ENCODE assay signal across 20 cellular contexts in the genomic region with DNA sequence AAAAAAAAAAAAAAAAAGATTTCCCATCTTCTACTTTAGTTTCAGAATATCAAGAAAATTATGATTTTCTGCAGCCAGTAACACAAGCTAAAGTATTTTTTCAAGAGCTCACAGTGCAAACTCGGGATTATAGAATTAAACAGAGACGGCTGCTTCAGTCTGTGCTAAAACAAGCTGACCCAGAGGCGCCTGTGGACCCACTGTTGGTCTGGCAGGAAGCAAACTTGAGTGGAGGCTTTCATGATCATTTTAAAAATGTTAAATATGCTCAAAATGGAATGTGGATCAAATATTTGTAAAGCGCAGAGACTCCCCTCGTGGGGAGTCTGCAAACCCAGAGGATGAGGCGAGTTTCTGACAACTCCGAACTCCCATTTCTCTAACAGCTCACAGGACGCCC. TPM values are rescaled to one million over a fixed set of nuclear protein-coding genes. Genes with fewer than 3 reads are reported as not detected.
DNase-seq lines count a peak whose midpoint lies in the region; ATAC-seq and TF ChIP-seq lines count a peak whose summit lies in the region.
"Had no signal": no experiment of that assay in that cellular context is flagged by ENCODE, and none has a peak within 500 bp of the region (broad histone marks: within the 10 kb centered on the region; RNA-seq: fewer than 3 reads in every experiment).

No MANE protein-coding gene starts in this region.

- no peak overlapping the region for H2BK120ac ChIP-seq in mesenchymal stem cell (ENCODE audit: low read depth, low read length)

- H3K4me1 ChIP-seq in ectodermal cell (ENCODE audit: control insufficient read depth, insufficient read depth, low read length) (peaks cover 30% of the 10 kb centered on the region), mesenchymal stem cell (ENCODE audit: control insufficient read depth, insufficient read depth, low read depth, low read length) (peaks cover 7% of the 10 kb centered on the region), transverse colon (peaks cover 0 to 33% (median 11%) of the 10 kb centered on the region in 4 donors), mammary epithelial cell (ENCODE audit: insufficient read depth, low read length) (no peaks in the 10 kb centered on the region)
- H3K4me1 ChIP-seq: BLaER1, Peyer's patch had no signal

- H2BK12ac ChIP-seq in mesenchymal stem cell (ENCODE audit: low read length in 2 of 2): no peak overlapping the region

- TF ChIP-seq EP300 in transverse colon (IDR thresholded peaks at IDR 0.05; ENCODE audit: low read depth): no peak

- CTCF ChIA-PET in mammary epithelial cell (lab: Charles Lee; ENCODE audit: low non-redundant PET): no interaction called here

- no peak overlapping the region for H2BK15ac ChIP-seq in mesenchymal stem cell (ENCODE audit: low read depth, poor library complexity, severe bottlenecking)

- 92 to 93% methylated on average over 8 of the region's 8 CpGs for WGBS in ectodermal cell, 2 experiments
- 86% methylated on average over 8 of the region's 8 CpGs for WGBS in mesenchymal stem cell
- WGBS in transverse colon (ENCODE audit: low coverage in 1 of 2), 2 donors: 73 to 80% methylated on average over 5 to 8 of the region's 8 CpGs
- WGBS in mammary epithelial cell (ENCODE audit: low coverage, missing lambda C conversion rate): 58% methylated on average over 8 of the region's 8 CpGs

- no peaks in the 10 kb centered on the region for H3K9me3 ChIP-seq in ectodermal cell (ENCODE audit: control insufficient read depth, low read length)
- H3K9me3 ChIP-seq in mesenchymal stem cell (ENCODE audit: control insufficient read depth, low read length): peaks cover 4% of the 10 kb centered on the region
- H3K9me3 ChIP-seq in transverse colon: peaks cover under 1% of the 10 kb centered on the region in 2 donors
- H3K9me3 ChIP-seq in mammary epithelial cell (replicated peaks; ENCODE audit: insufficient read depth, low read length): no peaks in the 10 kb centered on the region
- H3K9me3 ChIP-seq: Peyer's patch had no signal

- no peaks in the 10 kb centered on the region for H3K79me2 ChIP-seq in mammary epithelial cell (ENCODE audit: insufficient read depth, low read length)

- H3K4ac ChIP-seq in mesenchymal stem cell (ENCODE audit: low read depth in 1 of 2, low read length in 2 of 2): no peak overlapping the region

- H3K9me3 Mint-ChIP-seq in osteocyte (ENCODE audit: unreplicated experiment): no peaks in the 10 kb centered on the region

- H4K20me1 ChIP-seq in mammary epithelial cell (ENCODE audit: insufficient read depth, low read length): no peaks in the 10 kb centered on the region
- H4K20me1 ChIP-seq: BLaER1 had no signal

- TF ChIP-seq CTCF in osteocyte (IDR thresholded peaks at IDR 0.05) (no peak), transverse colon (IDR thresholded peaks at IDR 0.05) (no peak), mammary epithelial cell (conservative IDR thresholded peaks at IDR 0.05 in 1 of 2, IDR thresholded peaks at IDR 0.05 in 1 of 2; ENCODE audit: extremely low read depth in 1 of 2, insufficient read depth in 1 of 2, low read depth in 1 of 2, low read length in 2 of 2) (no peak)

- no peak overlapping the region for H3K18ac ChIP-seq in mesenchymal stem cell (ENCODE audit: low read depth in 1 of 2, low read length in 2 of 2)

- in situ Hi-C loops in transverse colon (cut with MboI; ENCODE audit: low pct_ligation_motif_present in 1 of 4, low pct_unique_long_range_greater_than_20kb in 1 of 4, low sequenced_read_pairs in 3 of 4): loop anchor here in 2 of 4 donors (25.0 kb wide), 2 partner anchors 175 to 200 kb away; no protein-coding TSS in a partner anchor
- in situ Hi-C loops in mammary epithelial cell (cut with MboI; ENCODE audit: low sequenced_read_pairs in 2 of 2): no loop called here

- DNase-seq in mesenchymal stem cell: no peak
- DNase-seq in osteocyte (ENCODE audit: extremely low spot score, unreplicated experiment): no peak
- DNase-seq in transverse colon: no peak
- no peak for DNase-seq in mammary epithelial cell
- no peak for DNase-seq in hepatic stellate cell (ENCODE audit: low spot score)
- DNase-seq: Calu3; CD4-positive, alpha-beta memory T cell; EL; GM23248; HCEC 1CT; Kasumi-1; MG63; NCI-H1048; NCI-H1436 treated with DMSO at 0.1 percent for 48 hours; NCI-H2029; Right ventricle myocardium superior had no signal

- peak overlapping the region; percentile 29 for H3K27ac ChIP-seq in ectodermal cell (ENCODE audit: insufficient read depth, low read depth, low read length, poor library complexity, severe bottlenecking)
- H3K27ac ChIP-seq in mesenchymal stem cell (ENCODE audit: low read length, poor library complexity, severe bottlenecking): no peak overlapping the region
- H3K27ac ChIP-seq in transverse colon: peak overlapping the region; percentile 5 to 64 (median 39)
- H3K27ac ChIP-seq in mammary epithelial cell (ENCODE audit: insufficient read depth, low read depth, low read length): no peak overlapping the region
- H3K27ac ChIP-seq: BLaER1, GM23248 had no signal

- H4K91ac ChIP-seq in mesenchymal stem cell (ENCODE audit: low read length): no peak overlapping the region

- no peak overlapping the region for H4K8ac ChIP-seq in mesenchymal stem cell (ENCODE audit: low read length)

- BruUV-seq in mammary epithelial cell (replicated peaks; lab: Mats Ljungman, UMichigan): no TSS peak

- no peak overlapping the region for H3K23ac ChIP-seq in mesenchymal stem cell (ENCODE audit: low read length in 2 of 2)

- H3K36me3 ChIP-seq in ectodermal cell (ENCODE audit: control insufficient read depth, insufficient read depth, low read length): peaks cover 4% of the 10 kb centered on the region
- peaks cover 0 to 4% of the 10 kb centered on the region in 2 experiments for H3K36me3 ChIP-seq in mesenchymal stem cell (ENCODE audit: control insufficient read depth in 1 of 2, insufficient read depth in 2 of 2, low read depth in 1 of 2, low read length in 2 of 2)
- no peaks in the 10 kb centered on the region for H3K36me3 ChIP-seq in transverse colon
- no peaks in the 10 kb centered on the region for H3K36me3 ChIP-seq in mammary epithelial cell (ENCODE audit: insufficient read depth, low read length)
- H3K36me3 ChIP-seq: BLaER1, MG63, Peyer's patch had no signal

- H3K14ac ChIP-seq in mesenchymal stem cell (ENCODE audit: low read length in 2 of 2): no peak overlapping the region

- H3K27ac Mint-ChIP-seq in osteocyte (ENCODE audit: unreplicated experiment): peak overlapping the region; percentile 84
- H3K27ac Mint-ChIP-seq: CD4-positive, alpha-beta memory T cell had no signal

- H3K36me3 Mint-ChIP-seq in osteocyte (ENCODE audit: unreplicated experiment): peaks cover 2% of the 10 kb centered on the region
- H3K36me3 Mint-ChIP-seq: CD4-positive, alpha-beta memory T cell had no signal

- H3K9ac ChIP-seq in mesenchymal stem cell (ENCODE audit: low read length) (no peak overlapping the region), mammary epithelial cell (ENCODE audit: insufficient read depth, low read length) (no peak overlapping the region)
- H3K9ac ChIP-seq: BLaER1, GM23248 had no signal

- H3K27me3 Mint-ChIP-seq in osteocyte (ENCODE audit: unreplicated experiment): no peaks in the 10 kb centered on the region

- H3K4me3 Mint-ChIP-seq in osteocyte (ENCODE audit: unreplicated experiment): peak overlapping the region; percentile 45
- H3K4me3 Mint-ChIP-seq: CD4-positive, alpha-beta memory T cell had no signal

- H3K4me1 Mint-ChIP-seq in osteocyte (ENCODE audit: unreplicated experiment): peaks cover 70% of the 10 kb centered on the region

- H2AK5ac ChIP-seq in mesenchymal stem cell (ENCODE audit: low read length, severe bottlenecking): no peak overlapping the region

- peak overlapping the region; percentile 28 for H3K4me2 ChIP-seq in mesenchymal stem cell (ENCODE audit: low read length, poor library complexity, severe bottlenecking)
- H3K4me2 ChIP-seq in mammary epithelial cell (ENCODE audit: insufficient read depth, low read depth, low read length): no peak overlapping the region
- H3K4me2 ChIP-seq: BLaER1 had no signal

- no peak overlapping the region for H2BK5ac ChIP-seq in mesenchymal stem cell (ENCODE audit: low read depth, low read length, poor library complexity, severe bottlenecking)

- H2AFZ ChIP-seq in mesenchymal stem cell (ENCODE audit: low read depth, low read length) (no peak overlapping the region), mammary epithelial cell (ENCODE audit: low read depth, low read length) (no peak overlapping the region)
- H2AFZ ChIP-seq: GM23248 had no signal

- H3K27me3 ChIP-seq in ectodermal cell (ENCODE audit: control insufficient read depth, insufficient read depth, low read length, poor library complexity, severe bottlenecking): no peaks in the 10 kb centered on the region
- H3K27me3 ChIP-seq in mesenchymal stem cell (ENCODE audit: control insufficient read depth in 1 of 2, insufficient read depth in 1 of 2, low read length in 2 of 2): no peaks in the 10 kb centered on the region
- no peaks in the 10 kb centered on the region for H3K27me3 ChIP-seq in transverse colon
- H3K27me3 ChIP-seq in mammary epithelial cell (ENCODE audit: insufficient read depth, low read length): peaks cover 1% of the 10 kb centered on the region
- H3K27me3 ChIP-seq: BLaER1, MG63, Peyer's patch had no signal

- peaks cover 25% of the 10 kb centered on the region for H3K79me1 ChIP-seq in mesenchymal stem cell (replicated peaks; ENCODE audit: low read length, poor library complexity, severe bottlenecking)

- intact Hi-C loops in transverse colon (cut with DNase I; ENCODE audit: low total_unique reads) (no loop called here), mammary epithelial cell (cut with micrococcal nuclease) (no loop called here)

- no peak for ATAC-seq in esophagus mucosa

- TF ChIP-seq POLR2A in transverse colon (IDR thresholded peaks at IDR 0.05): no peak

- H3K4me3 ChIP-seq in ectodermal cell (ENCODE audit: insufficient read depth, low read depth, low read length) (no peak overlapping the region), mesenchymal stem cell (ENCODE audit: insufficient read depth in 1 of 2, low read depth in 1 of 2, low read length in 2 of 2) (no peak overlapping the region), transverse colon (no peak overlapping the region), mammary epithelial cell (replicated peaks in 1 of 3; ENCODE audit: insufficient read depth in 1 of 3, low read depth in 2 of 3, low read length in 3 of 3) (no peak overlapping the region)
- H3K4me3 ChIP-seq: BLaER1, GM23248, MG63, Peyer's patch had no signal

- dilution Hi-C loops in mammary epithelial cell (cut with HindIII; ENCODE audit: low sequenced_read_pairs): no loop called here

RNA-seq across cellular contexts. Expression of a gene that starts 13.0 kb away (rescaled TPM):
- 62.1 TPM for polyA plus RNA-seq in ectodermal cell (2013, experiment 1 of 4)
- 64.3 TPM for polyA plus RNA-seq in ectodermal cell (2013, experiment 2 of 4)
- polyA plus RNA-seq in ectodermal cell (2013, experiment 3 of 4): 37.7 TPM
- 37.2 TPM for polyA plus RNA-seq in ectodermal cell (2013, experiment 4 of 4)
- polyA plus RNA-seq in mesenchymal stem cell (2013, experiment 1 of 2): 7.6 TPM
- 7.8 TPM for polyA plus RNA-seq in mesenchymal stem cell (2013, experiment 2 of 2)
- total RNA-seq in osteocyte (43.0 and 48.2 TPM in 2 replicates), transverse colon (10 to 100 TPM in 2 of 4 donors, 1 to 10 TPM in 2; 4.2 to 23.2 (median 11.2) TPM), mammary epithelial cell (1 to 10 TPM in 1 of 2 donors, under 1 TPM in 1; 0.66 to 8.7 TPM), esophagus mucosa (2.5 TPM)
- polyA plus RNA-seq in mammary epithelial cell: 0.03 TPM
- not detected for polyA minus RNA-seq in mammary epithelial cell
- total RNA-seq: Calu3 had no signal

Comparison
In these comparisons a context has a peak if more than half of its experiments do, and no peak if none do; other contexts are left out.
1. H3K27ac ChIP-seq: peak in ectodermal cell (single experiment) and transverse colon (4 of 4); none in mesenchymal stem cell (single experiment) and mammary epithelial cell (single experiment).